Comparison of ENCODE assay signal across 24 cellular contexts in the genomic region with DNA sequence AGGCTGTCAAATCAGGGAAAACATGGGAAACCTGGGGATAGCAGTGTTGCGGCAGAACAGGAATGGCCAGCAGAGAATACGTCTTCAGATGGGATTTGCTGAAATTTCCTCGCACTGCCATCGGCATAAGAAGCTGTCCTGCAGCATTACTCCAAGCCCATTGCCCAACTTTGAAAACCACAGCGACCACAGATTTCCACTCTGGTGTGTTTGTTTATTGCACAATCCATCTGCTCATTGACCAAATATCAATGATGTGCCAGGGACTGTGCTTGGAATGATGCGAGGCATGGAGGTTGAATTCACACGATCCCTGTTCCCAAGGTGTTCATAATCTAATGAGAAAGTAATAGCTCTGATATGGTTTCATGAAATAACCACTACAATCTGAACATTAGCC.
"Had no signal": no experiment of that assay in that cellular context is flagged by ENCODE, and none has a peak within 500 bp of the region (broad histone marks: within the 10 kb centered on the region; RNA-seq: fewer than 3 reads in every experiment).

No MANE protein-coding gene starts in this region.

- H3K36me3 ChIP-seq: cardiac muscle cell, heart left ventricle, ovary, right atrium auricular region, spleen, thoracic aorta, upper lobe of left lung, WERI-Rb-1 had no signal

- H3K27me3 Mint-ChIP-seq: activated CD4-positive, alpha-beta T cell treated with anti-CD3 and anti-CD28 coated beads, Interleukin-2, amount 10 ng/mL, durations not matched to agents 7 days and 5 days; activated naive CD8-positive, alpha-beta T cell treated with anti-CD3 and anti-CD28 coated beads, Interleukin-2, amount 50 U/mL, for 24 hours had no signal

- H3K36me3 Mint-ChIP-seq: natural killer cell had no signal

- FAIRE-seq: islet of Langerhans, TTC549 had no signal

- H3K9me3 Mint-ChIP-seq: activated CD4-positive, alpha-beta T cell treated with anti-CD3 and anti-CD28 coated beads, Interleukin-2, amount 10 ng/mL, durations not matched to agents 7 days and 5 days; activated CD8-positive, alpha-beta T cell treated with anti-CD3 and anti-CD28 coated beads for 36 hours; activated naive CD8-positive, alpha-beta T cell treated with anti-CD3 and anti-CD28 coated beads, Interleukin-2, amount 50 U/mL, for 24 hours; activated T-helper 1 cell treated with anti-CD3 and anti-CD28 coated beads, Interleukin-12 subunit alpha, Interleukin-12 subunit beta, Interleukin-2, Interleukin-4 antibody, amounts not matched to agents 30 ng/mL and 10 ng/mL and 1 ng/mL, durations not matched to agents 14 hours and 24 hours and 36 hours; natural killer cell had no signal

- H3K4me3 Mint-ChIP-seq: activated CD4-positive, alpha-beta T cell treated with anti-CD3 and anti-CD28 coated beads, Interleukin-2, amount 10 ng/mL, durations not matched to agents 7 days and 5 days; activated CD8-positive, alpha-beta T cell treated with anti-CD3 and anti-CD28 coated beads for 36 hours; activated naive CD8-positive, alpha-beta T cell treated with anti-CD3 and anti-CD28 coated beads, Interleukin-2, amount 50 U/mL, for 24 hours; activated T-helper 1 cell treated with anti-CD3 and anti-CD28 coated beads, Interleukin-12 subunit alpha, Interleukin-12 subunit beta, Interleukin-2, Interleukin-4 antibody, amounts not matched to agents 30 ng/mL and 10 ng/mL and 1 ng/mL, durations not matched to agents 14 hours and 24 hours and 36 hours; natural killer cell had no signal

- H3K4me3 ChIP-seq: cardiac muscle cell, heart left ventricle, ovary, psoas muscle, right atrium auricular region, spleen, thoracic aorta, upper lobe of left lung had no signal

- DNase-seq: activated CD4-positive, alpha-beta T cell treated with anti-CD3 and anti-CD28 coated beads, Interleukin-2, amount 10 ng/mL, durations not matched to agents 7 days and 5 days; activated CD4-positive, CD25-positive, alpha-beta regulatory T cell treated with anti-CD3 and anti-CD28 coated beads, Interleukin-2, amount 50 U/mL, for 72 hours; activated CD8-positive, alpha-beta T cell treated with anti-CD3 and anti-CD28 coated beads for 36 hours; activated gamma-delta T cell; activated naive CD4-positive, alpha-beta T cell treated with anti-CD3 and anti-CD28 coated beads, Interleukin-2, amount 50 U/mL, for 16 hours; activated naive CD8-positive, alpha-beta T cell treated with anti-CD3 and anti-CD28 coated beads, Interleukin-2, amount 50 U/mL, for 24 hours; cortex of kidney; heart left ventricle; left ventricle myocardium superior; midbrain; natural killer cell; ovary; psoas muscle; spleen; stimulated activated CD4-positive, alpha-beta T cell treated with anti-CD3 and anti-CD28 coated beads, Interleukin-4, amount 100 ng/mL, for 1 hour; stimulated activated naive CD4-positive, alpha-beta T cell treated with Interleukin-2 at 50 U/mL for 16 hours; upper lobe of left lung; WERI-Rb-1 had no signal

- H3K4me1 ChIP-seq: heart left ventricle, psoas muscle, right atrium auricular region, spleen, upper lobe of left lung had no signal

- H3K27me3 ChIP-seq: cardiac muscle cell, ovary, right atrium auricular region, upper lobe of left lung had no signal

- H3K27ac Mint-ChIP-seq: activated CD4-positive, alpha-beta T cell treated with anti-CD3 and anti-CD28 coated beads, Interleukin-2, amount 10 ng/mL, durations not matched to agents 7 days and 5 days; activated CD8-positive, alpha-beta T cell treated with anti-CD3 and anti-CD28 coated beads for 36 hours; activated naive CD8-positive, alpha-beta T cell treated with anti-CD3 and anti-CD28 coated beads, Interleukin-2, amount 50 U/mL, for 24 hours; activated T-helper 1 cell treated with anti-CD3 and anti-CD28 coated beads, Interleukin-12 subunit alpha, Interleukin-12 subunit beta, Interleukin-2, Interleukin-4 antibody, amounts not matched to agents 30 ng/mL and 10 ng/mL and 1 ng/mL, durations not matched to agents 14 hours and 24 hours and 36 hours; natural killer cell had no signal

- H3K4me1 Mint-ChIP-seq: activated CD4-positive, alpha-beta T cell treated with anti-CD3 and anti-CD28 coated beads, Interleukin-2, amount 10 ng/mL, durations not matched to agents 7 days and 5 days; activated naive CD8-positive, alpha-beta T cell treated with anti-CD3 and anti-CD28 coated beads, Interleukin-2, amount 50 U/mL, for 24 hours; natural killer cell had no signal

- ATAC-seq: activated CD8-positive, alpha-beta T cell treated with anti-CD3 and anti-CD28 coated beads for 36 hours; activated naive CD8-positive, alpha-beta T cell treated with anti-CD3 and anti-CD28 coated beads, Interleukin-2, amount 50 U/mL, for 24 hours; heart left ventricle; left ventricle myocardium superior; natural killer cell; psoas muscle had no signal

- H3K9me3 ChIP-seq: heart left ventricle, ovary, psoas muscle, right atrium auricular region, spleen, thoracic aorta, upper lobe of left lung had no signal

- H3K27ac ChIP-seq: cardiac muscle cell, heart left ventricle, ovary, psoas muscle, right atrium auricular region, spleen, thoracic aorta, upper lobe of left lung, WERI-Rb-1 had no signal
